ENCODE assay signal across 2 cellular contexts in the genomic region with DNA sequence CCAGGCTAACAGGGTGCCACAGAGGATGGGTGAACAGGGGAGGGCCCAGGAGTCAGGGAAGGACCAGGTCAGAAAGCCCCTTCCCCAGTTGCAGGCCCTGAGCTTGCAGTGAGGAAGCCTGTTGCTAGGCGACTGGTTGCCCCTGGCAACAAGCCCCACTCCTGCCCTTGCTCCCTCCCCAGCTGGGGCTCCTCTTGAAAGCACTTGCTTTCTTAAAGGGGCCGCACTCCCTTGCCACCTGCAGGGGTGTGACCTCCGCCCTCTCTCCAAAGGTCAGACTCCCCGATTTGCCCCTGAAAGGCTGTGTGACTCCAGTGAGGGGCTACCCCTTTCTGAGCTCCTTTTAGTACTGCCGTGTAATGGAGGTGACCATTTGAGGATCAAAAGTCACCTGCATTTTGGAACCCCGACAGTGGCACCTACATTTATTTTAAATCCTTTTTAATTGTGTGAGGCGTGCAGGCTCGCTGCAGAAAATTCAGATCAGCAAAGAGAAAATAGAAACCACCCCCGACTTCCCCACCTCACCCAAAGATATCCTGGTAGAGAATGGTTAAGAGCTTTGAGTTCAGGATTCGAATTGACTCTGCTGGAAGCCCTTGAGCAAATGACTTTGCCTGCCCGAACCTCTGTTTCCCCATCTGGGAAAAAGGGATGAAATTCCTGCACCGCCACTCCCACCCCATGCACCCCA.
TF ChIP-seq lines count a peak whose summit lies in the region.

No MANE protein-coding gene starts in this region.

TF ChIP-seq in HEK293, 187 proteins besides CTCF, POLR2A, EP300 and RAD21:
- peak; percentile 47; the same call in 1 of the 2 replicates for TF ChIP-seq ZFP69B (tag by site-specific recombination; IDR thresholded peaks at IDR 0.05)
- no peak for TF ChIP-seq ZNF473 (tag by site-specific recombination; IDR thresholded peaks at IDR 0.05)
- TF ChIP-seq SCRT2 (tag by site-specific recombination; IDR thresholded peaks at IDR 0.05) = peak; percentile 71
- TF ChIP-seq, protein P1, sequence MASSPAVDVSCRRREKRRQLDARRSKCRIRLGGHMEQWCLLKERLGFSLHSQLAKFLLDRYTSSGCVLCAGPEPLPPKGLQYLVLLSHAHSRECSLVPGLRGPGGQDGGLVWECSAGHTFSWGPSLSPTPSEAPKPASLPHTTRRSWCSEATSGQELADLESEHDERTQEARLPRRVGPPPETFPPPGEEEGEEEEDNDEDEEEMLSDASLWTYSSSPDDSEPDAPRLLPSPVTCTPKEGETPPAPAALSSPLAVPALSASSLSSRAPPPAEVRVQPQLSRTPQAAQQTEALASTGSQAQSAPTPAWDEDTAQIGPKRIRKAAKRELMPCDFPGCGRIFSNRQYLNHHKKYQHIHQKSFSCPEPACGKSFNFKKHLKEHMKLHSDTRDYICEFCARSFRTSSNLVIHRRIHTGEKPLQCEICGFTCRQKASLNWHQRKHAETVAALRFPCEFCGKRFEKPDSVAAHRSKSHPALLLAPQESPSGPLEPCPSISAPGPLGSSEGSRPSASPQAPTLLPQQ (tag by site-specific recombination; IDR thresholded peaks at IDR 0.05) = 0 out of 2 replicates have a peak, but pooled peaks have one; percentile 52
- 0 out of 2 replicates have a peak, but pooled peaks have one; percentile 19 for TF ChIP-seq ZNF768 (tag by site-specific recombination; IDR thresholded peaks at IDR 0.05)
- peak; percentile 98 for TF ChIP-seq MYNN (tag by site-specific recombination; IDR thresholded peaks at IDR 0.05; ENCODE audit: borderline replicate concordance)
- no peak for TF ChIP-seq ZNF24 (tag by site-specific recombination; IDR thresholded peaks at IDR 0.05)
TF ChIP-seq in HEK293: peak in this region for 5.

TF ChIP-seq in H1, 55 proteins besides CTCF, POLR2A, EP300 and RAD21:
- TF ChIP-seq SIN3A (conservative IDR thresholded peaks at IDR 0.05 in 1 of 2, IDR thresholded peaks at IDR 0.05 in 1 of 2; ENCODE audit: low read depth in 1 of 2, low read length in 2 of 2) (peak in 1 of 2 experiments; percentile 63; a peak in 1 of 4 replicates), SP1 (IDR thresholded peaks at IDR 0.05; ENCODE audit: low read depth, low read length) (0 out of 2 replicates have a peak, but pooled peaks have one; percentile 48), SP2 (IDR thresholded peaks at IDR 0.05; ENCODE audit: low read length) (no peak), RFX5 (IDR thresholded peaks at IDR 0.05; ENCODE audit: borderline replicate concordance, low read depth, low read length) (peak; percentile 91), EGR1 (IDR thresholded peaks at IDR 0.05; ENCODE audit: borderline replicate concordance, low read depth, low read length) (peak; percentile 55; the same call in 1 of the 2 replicates), TCF12 (IDR thresholded peaks at IDR 0.05; ENCODE audit: low read depth, low read length) (no peak)
- TF ChIP-seq, protein P2, sequence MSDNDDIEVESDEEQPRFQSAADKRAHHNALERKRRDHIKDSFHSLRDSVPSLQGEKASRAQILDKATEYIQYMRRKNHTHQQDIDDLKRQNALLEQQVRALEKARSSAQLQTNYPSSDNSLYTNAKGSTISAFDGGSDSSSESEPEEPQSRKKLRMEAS (IDR thresholded peaks at IDR 0.05) = peak; percentile 49; the same call in 1 of the 2 replicates
TF ChIP-seq in H1: peak in this region for 5.
